ENCODE assay signal across 17 cellular contexts in genomic region chr18:11976882-11977281, GRCh38. TPM values are rescaled to one million over a fixed set of nuclear protein-coding genes. Genes with fewer than 3 reads are reported as not detected.
DNase-seq lines count a peak whose midpoint lies in the region; ATAC-seq and TF ChIP-seq lines count a peak whose summit lies in the region.
"Had no signal": no experiment of that assay in that cellular context is flagged by ENCODE, and none has a peak within 500 bp of the region (broad histone marks: within the 10 kb centered on the region; RNA-seq: fewer than 3 reads in every experiment).

No MANE protein-coding gene starts in this region.

- H3K27ac Mint-ChIP-seq in nephron = peak overlapping the region; percentile 53 to 80 (median 58)
- H3K27ac Mint-ChIP-seq: B cell, WTC11 had no signal

- POLR2A ChIA-PET in IMR-90 (lab: Charles Lee; ENCODE audit: unreplicated experiment) = no interaction called here

- H3K9ac ChIP-seq in IMR-90 (ENCODE audit: low read depth, low read length) = no peak overlapping the region

- TF ChIP-seq RAD21 in IMR-90 (IDR thresholded peaks at IDR 0.05; ENCODE audit: low read length) = no peak

- H3K18ac ChIP-seq in IMR-90 (ENCODE audit: low read depth, low read length) = peak overlapping the region; percentile 13; the same call in 1 of the 2 replicates

- H4K8ac ChIP-seq in IMR-90 (ENCODE audit: low read depth in 2 of 2, low read length in 2 of 2) = no peak overlapping the region

- no peak overlapping the region for H2AK5ac ChIP-seq in IMR-90 (ENCODE audit: low read depth, low read length)

- H4K20me1 ChIP-seq in IMR-90 (ENCODE audit: insufficient read depth, low read length) = no peaks in the 10 kb centered on the region

- H3K23ac ChIP-seq in IMR-90 (ENCODE audit: low read depth, low read length) = no peak overlapping the region

- peak overlapping the region; percentile 2; the same call in 1 of the 2 replicates for H4K5ac ChIP-seq in IMR-90 (ENCODE audit: low read depth, low read length)

- no peak for TF ChIP-seq POLR2A in IMR-90 (IDR thresholded peaks at IDR 0.05; ENCODE audit: low read depth, low read length)

- no peaks in the 10 kb centered on the region for H3K36me3 Mint-ChIP-seq in nephron (ENCODE audit: low read depth)
- H3K36me3 Mint-ChIP-seq: WTC11 had no signal

- H3K4ac ChIP-seq in IMR-90 (ENCODE audit: low read depth, low read length) = 0 out of 2 replicates have a peak overlapping the region, but pooled peaks have one; percentile 18

- no TSS peak for BruUV-seq in IMR-90 (replicated peaks; lab: Mats Ljungman, UMichigan)

- H3K9me3 Mint-ChIP-seq in nephron = no peaks in the 10 kb centered on the region
- H3K9me3 Mint-ChIP-seq: WTC11 had no signal

- dilution Hi-C loops in IMR-90 (cut with HindIII; ENCODE audit: low sequenced_read_pairs, unreplicated experiment) = no loop called here

- no peak overlapping the region for H2BK15ac ChIP-seq in IMR-90 (ENCODE audit: low read depth, low read length)

- peaks cover 4% of the 10 kb centered on the region for H3K27me3 Mint-ChIP-seq in nephron (ENCODE audit: low read depth)
- H3K27me3 Mint-ChIP-seq: B cell had no signal

- no peaks in the 10 kb centered on the region for H3K9me1 ChIP-seq in IMR-90 (ENCODE audit: insufficient read depth, low read length)

- H3K4me3 ChIP-seq in IMR-90 (ENCODE audit: insufficient read depth, low read depth, low read length) = no peak overlapping the region
- no peak overlapping the region for H3K4me3 ChIP-seq in epithelial cell of esophagus (ENCODE audit: low read length)
- H3K4me3 ChIP-seq: ascending aorta, stomach had no signal

- no peak overlapping the region for H3K14ac ChIP-seq in IMR-90 (replicated peaks; ENCODE audit: low read depth, low read length)

- no peak for TF ChIP-seq CTCF in IMR-90 (conservative IDR thresholded peaks at IDR 0.05; ENCODE audit: low read depth, low read length)
- no peak for TF ChIP-seq CTCF in epithelial cell of esophagus (IDR thresholded peaks at IDR 0.05; ENCODE audit: insufficient read depth, low read depth, low read length, missing control alignments)
- no peak for TF ChIP-seq CTCF in nephron (IDR thresholded peaks at IDR 0.05; ENCODE audit: unreplicated experiment in 3 of 3)

- H3K9me3 ChIP-seq in IMR-90 (ENCODE audit: control insufficient read depth, insufficient read depth, low read length) = no peaks in the 10 kb centered on the region
- H3K9me3 ChIP-seq: ascending aorta, stomach had no signal

- H3K4me1 ChIP-seq in IMR-90 (ENCODE audit: control insufficient read depth, insufficient read depth, low read length) = peaks cover 3% of the 10 kb centered on the region; the same call in 1 of the 2 replicates

- no CpG with 5 or more reads among the region's 7 CpGs for WGBS in IMR-90 (ENCODE audit: extremely low coverage in 2 of 2, insufficient read length in 1 of 2), 2 experiments

- ATAC-seq in IMR-90 (ENCODE audit: low read depth) (no peak), HG02840 (IDR thresholded peaks at IDR 0.05; ENCODE audit: low FRiP score, unreplicated experiment) (no peak), GM19455 (IDR thresholded peaks at IDR 0.05; ENCODE audit: unreplicated experiment) (no peak)
- ATAC-seq: WTC11 had no signal

- H2AK9ac ChIP-seq in IMR-90 (replicated peaks; ENCODE audit: low read depth, low read length, poor library complexity) = no peak overlapping the region

- H2BK5ac ChIP-seq in IMR-90 (ENCODE audit: low read depth, low read length, poor library complexity, severe bottlenecking) = peak overlapping the region; percentile 56

- H3K4me3 Mint-ChIP-seq in nephron = no peak overlapping the region
- H3K4me3 Mint-ChIP-seq: B cell, WTC11 had no signal

- H3K36me3 ChIP-seq in IMR-90 (ENCODE audit: control insufficient read depth, insufficient read depth, low read length) = no peaks in the 10 kb centered on the region
- H3K36me3 ChIP-seq: ascending aorta, stomach had no signal

- H2BK120ac ChIP-seq in IMR-90 (ENCODE audit: low read depth, low read length) = no peak overlapping the region

- H3K4me2 ChIP-seq in IMR-90 (ENCODE audit: low read depth, low read length) = no peak overlapping the region

- H2AFZ ChIP-seq in IMR-90 (replicated peaks; ENCODE audit: low read length, poor library complexity) = no peak overlapping the region

- 0 out of 4 replicates have a peak, but pooled peaks cover 0 to under 1% of the 10 kb centered on the region in 2 experiments for H3K79me1 ChIP-seq in IMR-90 (ENCODE audit: low read depth in 1 of 2, low read length in 2 of 2)

- no peaks in the 10 kb centered on the region for H3K27me3 ChIP-seq in IMR-90 (ENCODE audit: control insufficient read depth, insufficient read depth, low read length)
- H3K27me3 ChIP-seq: ascending aorta, stomach had no signal

- CTCF ChIA-PET in IMR-90 (lab: Yijun Ruan, JAX) = interaction anchor here (0.6 to 0.7 kb wide), 2 partner anchors 27 to 840 kb away, joined by 3 read pairs; no protein-coding TSS in a partner anchor

- peak overlapping the region; percentile 10; the same call in 1 of the 2 replicates for H3K27ac ChIP-seq in IMR-90 (ENCODE audit: insufficient read depth, low read length)
- H3K27ac ChIP-seq: ascending aorta had no signal

- peak; percentile 41 for DNase-seq in AG20443 (ENCODE audit: low spot score)
- peak; percentile 74 for DNase-seq in IMR-90
- DNase-seq in epithelial cell of esophagus (ENCODE audit: low read depth) = peak; percentile 51
- DNase-seq in stimulated activated CD8-positive, alpha-beta memory T cell treated with anti-CD3 and anti-CD28 coated beads, Interleukin-4, amount 100 ng/mL, for 48 hours = no peak
- DNase-seq in Ammon's horn (ENCODE audit: low spot score) = no peak
- DNase-seq: activated gamma-delta T cell, cortex of kidney, DMS53, NCI-H2081 treated with DMSO at 0.1 percent for 48 hours, NCI-H748 treated with DMSO at 0.1 percent for 48 hours, stomach had no signal

- intact Hi-C loops in IMR-90 (cut with micrococcal nuclease) = no loop called here

- peaks cover 18% of the 10 kb centered on the region for H3K4me1 Mint-ChIP-seq in nephron

- no peak overlapping the region for H3K56ac ChIP-seq in IMR-90 (ENCODE audit: extremely low read depth, insufficient read depth, low read length)

- in situ Hi-C loops in IMR-90 (cut with MboI; ENCODE audit: low sequenced_read_pairs) = no loop called here

- H2BK20ac ChIP-seq in IMR-90 (ENCODE audit: low read depth, low read length) = no peak overlapping the region

- no peak overlapping the region; the same call in 1 of the 2 replicates for H4K91ac ChIP-seq in IMR-90 (ENCODE audit: insufficient read depth, low read depth, low read length)

TF ChIP-seq in IMR-90, 13 proteins besides CTCF, POLR2A, EP300 and RAD21:
- no peak for TF ChIP-seq CHD1 (IDR thresholded peaks at IDR 0.05; ENCODE audit: low read depth, low read length)
- TF ChIP-seq FOS (IDR thresholded peaks at IDR 0.05; ENCODE audit: low read depth, low read length) = no peak
- no peak for TF ChIP-seq SMC3 (IDR thresholded peaks at IDR 0.05; ENCODE audit: low read depth, low read length)
- TF ChIP-seq MAZ (IDR thresholded peaks at IDR 0.05; ENCODE audit: borderline replicate concordance, low read depth, low read length) = no peak
- TF ChIP-seq MAFK (IDR thresholded peaks at IDR 0.05; ENCODE audit: low read depth, low read length) = no peak
- no peak for TF ChIP-seq MXI1 (IDR thresholded peaks at IDR 0.05; ENCODE audit: borderline replicate concordance, low read depth, low read length)
- TF ChIP-seq RCOR1 (IDR thresholded peaks at IDR 0.05; ENCODE audit: insufficient replicate concordance, low read length) = no peak
- TF ChIP-seq CEBPB (IDR thresholded peaks at IDR 0.05; ENCODE audit: low read depth, low read length) = no peak
- TF ChIP-seq BHLHE40 (IDR thresholded peaks at IDR 0.05; ENCODE audit: low read depth, low read length) = no peak

RNA-seq across cellular contexts. Expression of gene IMPA2, which starts 4.4 kb away (rescaled TPM):
- total RNA-seq in IMR-90 (2012; rRNA removed) = 4.7 and 5.4 TPM in 2 replicates
- 4.7 and 5.5 TPM in 2 replicates for polyA plus RNA-seq in IMR-90 (2012; rRNA removed)
- polyA plus RNA-seq in IMR-90 (2012; cell fraction: cytosol; rRNA removed) = 8.4 and 12.8 TPM in 2 replicates
- polyA plus RNA-seq in IMR-90 (2012; cell fraction: nucleus; rRNA removed; ENCODE audit: low replicate concordance) = 24.6 and 26.9 TPM in 2 replicates

Comparison
In these comparisons a context has a peak if more than half of its experiments do, and no peak if none do; other contexts are left out.
1. DNase-seq: peak in AG20443 (single experiment), IMR-90 (single experiment) and epithelial cell of esophagus (single experiment); none in stimulated activated CD8-positive, alpha-beta memory T cell treated with anti-CD3 and anti-CD28 coated beads, Interleukin-4, amount 100 ng/mL, for 48 hours (single experiment) and Ammon's horn (single experiment).